In the genomic region with DNA sequence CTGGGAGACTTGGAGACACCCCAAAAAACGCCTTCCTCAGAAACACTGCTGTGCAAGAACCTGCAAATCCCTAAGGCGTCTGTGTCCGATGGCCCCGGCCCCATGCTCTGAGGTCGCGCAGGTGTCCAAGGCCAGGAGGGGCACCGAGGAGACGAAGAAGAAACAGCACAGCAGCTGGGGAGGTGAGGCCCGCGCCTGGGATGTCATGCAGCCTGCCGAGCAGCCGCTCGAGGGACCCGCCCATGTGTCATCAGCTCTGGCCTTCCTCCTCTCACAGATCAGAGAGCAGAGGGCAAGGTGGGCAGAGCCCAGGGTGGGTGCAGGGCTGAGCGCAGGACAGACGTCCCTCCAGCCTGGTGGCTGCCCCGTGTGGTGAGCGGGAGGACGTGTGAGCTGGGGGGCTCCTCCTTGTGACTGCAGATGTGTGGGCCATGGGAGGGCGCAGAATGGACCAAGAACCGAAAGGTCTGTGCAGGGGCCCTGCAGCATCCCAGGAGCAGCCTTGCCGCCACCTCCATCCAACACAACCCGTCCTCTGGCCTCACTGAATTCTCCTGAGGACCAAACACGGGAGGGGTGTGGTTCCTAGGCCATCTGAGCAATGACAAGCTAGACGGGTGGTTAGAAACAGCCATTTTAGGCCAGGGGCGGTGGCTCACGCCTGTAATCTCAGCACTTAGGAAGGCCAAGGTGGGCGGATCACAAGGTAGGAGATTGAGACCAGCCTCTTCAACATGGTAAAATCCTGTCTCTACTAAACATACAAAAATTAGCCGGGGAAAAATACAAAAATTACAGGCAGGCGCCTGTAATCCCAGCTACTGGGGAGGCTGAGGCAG, we compare ENCODE assay signal across 19 cellular contexts. TPM values are rescaled to one million over a fixed set of nuclear protein-coding genes. Genes with fewer than 3 reads are reported as not detected.
DNase-seq lines count a peak whose midpoint lies in the region; ATAC-seq, FAIRE-seq and TF ChIP-seq lines count a peak whose summit lies in the region.
"Had no signal": no experiment of that assay in that cellular context is flagged by ENCODE, and none has a peak within 500 bp of the region (broad histone marks: within the 10 kb centered on the region; RNA-seq: fewer than 3 reads in every experiment).

No MANE protein-coding gene starts in this region.

- DNase-seq in adrenal gland (no peak), HepG2 (ENCODE audit: low spot score) (no peak), ACHN (no peak), HPDE6-E6E7 (ENCODE audit: extremely low spot score) (no peak), KG1 (lab: John Stamatoyannopoulos, UW) (no peak), NCI-H2029 (lab: John Stamatoyannopoulos, UW) (no peak)
- DNase-seq: Calu3, DMS153, GOT3, NCI-H1048, NCI-H1417, NCI-H1694, NCI-H2081, NCI-H2227 treated with DMSO at 0.1 percent for 48 hours, NCI-H526 treated with DMSO at 0.1 percent for 48 hours, RPMI8226, SHP77 treated with DMSO at 0.1 percent for 48 hours, T-helper 1 cell had no signal

- H3K4me3 ChIP-seq in HEK293 (ENCODE audit: low read depth, low read length), result no peak overlapping the region
- no peak overlapping the region for H3K4me3 ChIP-seq in adrenal gland
- H3K4me3 ChIP-seq in HepG2 (replicated peaks in 1 of 3; ENCODE audit: insufficient read depth in 1 of 3, low read depth in 2 of 3, low read length in 3 of 3), result no peak overlapping the region

- intact Hi-C loops in adrenal gland (cut with DNase I) (no loop called here), HepG2 (cut with micrococcal nuclease; ENCODE audit: unreplicated experiment) (no loop called here)

- H3K27me3 ChIP-seq in adrenal gland, result no peaks in the 10 kb centered on the region
- H3K27me3 ChIP-seq in HepG2 (ENCODE audit: control insufficient read depth in 1 of 2, insufficient read depth in 2 of 2, low read length in 2 of 2), result no peaks in the 10 kb centered on the region

- POLR2A ChIA-PET in HEK293 (lab: Yijun Ruan, JAX), result no interaction called here
- POLR2A ChIA-PET in HepG2 (lab: Yijun Ruan, JAX), result no interaction called here

- H3K79me2 ChIP-seq in HepG2 (ENCODE audit: insufficient read depth, low read length), result no peaks in the 10 kb centered on the region

- H3K4me2 ChIP-seq in HepG2 (ENCODE audit: low read depth, low read length), result no peak overlapping the region

- 82 to 89% (median 86%) methylated on average over 19 to 30 of the region's 30 CpGs for WGBS in adrenal gland, 4 donors
- 92% methylated on average over 24 of the region's 30 CpGs for WGBS in HepG2 (ENCODE audit: low lambda C conversion rate)

- no peak for ATAC-seq in HepG2

- in situ Hi-C loops in HepG2 (cut with HindIII; ENCODE audit: extremely low pct_ligation_motif_present, low pct_unique_long_range_greater_than_20kb) (no loop called here), ACHN (cut with HindIII; ENCODE audit: low pct_ligation_motif_present, low pct_unique_long_range_greater_than_20kb, low sequenced_read_pairs) (no loop called here)

- H3K9me3 ChIP-seq in HEK293 (ENCODE audit: control insufficient read depth, insufficient read depth, low read depth, low read length) (no peaks in the 10 kb centered on the region), adrenal gland (replicated peaks in 1 of 3) (no peaks in the 10 kb centered on the region), HepG2 (ENCODE audit: low read length) (no peaks in the 10 kb centered on the region)

- no peak for FAIRE-seq in HepG2 (lab: Jason Lieb, UNC)

- TF ChIP-seq RAD21 in HepG2 (CRISPR knock-in tag; IDR thresholded peaks at IDR 0.05), result no peak

- TF ChIP-seq POLR2A in adrenal gland (IDR thresholded peaks at IDR 0.05) (no peak), HepG2 (IDR thresholded peaks at IDR 0.05; ENCODE audit: insufficient read depth in 1 of 2, low read depth in 2 of 2, low read length in 2 of 2) (no peak)

- no peak for TF ChIP-seq EP300 in HepG2 (IDR thresholded peaks at IDR 0.05; ENCODE audit: low read depth in 2 of 2, low read length in 2 of 2)
- TF ChIP-seq EP300 in HepG2 (CRISPR knock-in tag; IDR thresholded peaks at IDR 0.05; ENCODE audit: borderline replicate concordance), result no peak

- no peak overlapping the region for H3K9ac ChIP-seq in HepG2 (ENCODE audit: insufficient read depth, low read depth, low read length)

- H3K27ac ChIP-seq in HEK293 (ENCODE audit: extremely low read depth, low read depth, low read length), result no peak overlapping the region
- peak overlapping the region in 4 of 5 donors; percentile 66 to 86 (median 80) for H3K27ac ChIP-seq in adrenal gland
- H3K27ac ChIP-seq in HepG2 (ENCODE audit: extremely low read length, insufficient read depth, low read length), result no peak overlapping the region

- TF ChIP-seq CTCF in HEK293 (tag by site-specific recombination; IDR thresholded peaks at IDR 0.05) (no peak), adrenal gland (IDR thresholded peaks at IDR 0.05) (no peak), HepG2 (CRISPR knock-in tag; IDR thresholded peaks at IDR 0.05) (no peak)

- H2AFZ ChIP-seq in HepG2 (ENCODE audit: low read length), result no peak overlapping the region

- no peaks in the 10 kb centered on the region for H3K4me1 ChIP-seq in HEK293 (ENCODE audit: control insufficient read depth, insufficient read depth, low read length)
- H3K4me1 ChIP-seq in adrenal gland (replicated peaks in 1 of 2), result peaks cover 24 to 26% of the 10 kb centered on the region in 2 donors
- peaks cover 24% of the 10 kb centered on the region for H3K4me1 ChIP-seq in HepG2 (ENCODE audit: insufficient read depth, low read length)

- CTCF ChIA-PET in HEK293 (lab: Yijun Ruan, JAX), result interaction anchor here (1.5 kb wide), 1 partner anchor 9 kb away, joined by 7 read pairs; no protein-coding TSS in a partner anchor
- CTCF ChIA-PET in HepG2 (lab: Yijun Ruan, JAX; ENCODE audit: low intra/inter-chr PET ratio, low total read pairs), result no interaction called here

- BruUV-seq in HepG2 (replicated peaks; lab: Mats Ljungman, UMichigan), result no TSS peak

- H4K20me1 ChIP-seq in HepG2 (ENCODE audit: insufficient read depth, low read length), result no peaks in the 10 kb centered on the region

- no peaks in the 10 kb centered on the region for H3K36me3 ChIP-seq in HEK293 (ENCODE audit: control insufficient read depth in 2 of 2, insufficient read depth in 1 of 2, low read length in 2 of 2)
- H3K36me3 ChIP-seq in adrenal gland (replicated peaks in 1 of 2), result no peaks in the 10 kb centered on the region
- H3K36me3 ChIP-seq in HepG2 (replicated peaks in 1 of 2; ENCODE audit: control insufficient read depth in 1 of 2, insufficient read depth in 2 of 2, low read length in 2 of 2), result no peaks in the 10 kb centered on the region

RNA-seq across cellular contexts. Expression of a gene that starts 13.1 kb away (rescaled TPM):
- 10 to 100 TPM in 6 of 8 donors, 1 to 10 TPM in 2; 3.5 to 44.1 (median 22.5) TPM for total RNA-seq in adrenal gland
- 10 to 100 TPM in 1 of 3 donors, 1 to 10 TPM in 2; 1.9 to 22.4 (median 9.1) TPM for polyA plus RNA-seq in adrenal gland
- 15.2 and 19.7 TPM in 2 replicates for total RNA-seq in HepG2 (2016; rRNA removed; fragmentation: Illumina TruSeq; extraction: Trizol)
- total RNA-seq in HepG2 (2016; cell fraction: cytosol; rRNA removed; fragmentation: Illumina TruSeq; extraction: Trizol; ENCODE audit: low read depth), result 11.8 and 14.0 TPM in 2 replicates
- total RNA-seq in HepG2 (2016; cell fraction: insoluble cytoplasmic fraction; rRNA removed; fragmentation: Illumina TruSeq; extraction: Trizol), result 14.3 and 19.8 TPM in 2 replicates
- 22.2 and 30.5 TPM in 2 replicates for total RNA-seq in HepG2 (2016; cell fraction: membrane; rRNA removed; fragmentation: Illumina TruSeq; extraction: Trizol)
- 13.6 and 15.7 TPM in 2 replicates for total RNA-seq in HepG2 (2016; cell fraction: nucleus; rRNA removed; fragmentation: Illumina TruSeq; extraction: Trizol)
- 12.7 and 16.4 TPM in 2 replicates for polyA plus RNA-seq in HepG2 (2011; rRNA removed)
- polyA plus RNA-seq in HepG2 (2011; cell fraction: cytosol; rRNA removed), result 14.9 and 19.2 TPM in 2 replicates
- 55.4 and 63.5 TPM in 2 replicates for polyA plus RNA-seq in HepG2 (2011; cell fraction: nucleus; rRNA removed)
- polyA plus RNA-seq in HepG2 (2012), result 10.5 and 10.7 TPM in 2 replicates
- 9.9 and 11.3 TPM in 2 replicates for polyA plus RNA-seq in HepG2 (2016; cell fraction: cytosol; fragmentation: Illumina TruSeq; extraction: Trizol; ENCODE audit: low read depth)
- 17.5 and 21.3 TPM in 2 replicates for polyA plus RNA-seq in HepG2 (2016; cell fraction: insoluble cytoplasmic fraction; fragmentation: Illumina TruSeq; extraction: Trizol; ENCODE audit: low read depth)
- 22.0 and 22.5 TPM in 2 replicates for polyA plus RNA-seq in HepG2 (2016; cell fraction: membrane; fragmentation: Illumina TruSeq; extraction: Trizol; ENCODE audit: low read depth)
- polyA plus RNA-seq in HepG2 (2016; cell fraction: nucleus; fragmentation: Illumina TruSeq; extraction: Trizol; ENCODE audit: insufficient read depth, low read depth), result 36.9 and 39.6 TPM in 2 replicates
- 7.5 and 47.4 TPM in 2 replicates for polyA minus RNA-seq in HepG2 (2011; rRNA and poly(A)+ RNA removed; ENCODE audit: low replicate concordance)
- 11.5 and 13.4 TPM in 2 replicates for polyA minus RNA-seq in HepG2 (2011; cell fraction: cytosol; rRNA and poly(A)+ RNA removed)
- 4.2 and 5.7 TPM in 2 replicates for polyA minus RNA-seq in HepG2 (2011; cell fraction: nucleus; rRNA and poly(A)+ RNA removed)

RNA-seq across cellular contexts. Expression of a gene that starts 30.5 kb away (rescaled TPM):
- total RNA-seq in adrenal gland (10 to 100 TPM in 4 of 8 donors, 1 to 10 TPM in 4; 2.8 to 17.3 (median 9.9) TPM), HepG2 (2016; rRNA removed; fragmentation: Illumina TruSeq; extraction: Trizol) (0.84 and 2.0 TPM in 2 replicates)
- polyA plus RNA-seq in adrenal gland (10 to 100 TPM in 1 of 3 donors, 1 to 10 TPM in 1, under 1 TPM in 1; 0.90 to 14.2 (median 7.9) TPM), HepG2 (2011; rRNA removed) (15.9 and 17.2 TPM in 2 replicates)
- 0.91 and 1.1 TPM in 2 replicates for total RNA-seq in HepG2 (2016; cell fraction: cytosol; rRNA removed; fragmentation: Illumina TruSeq; extraction: Trizol; ENCODE audit: low read depth)
- 0.89 and 1.2 TPM in 2 replicates for total RNA-seq in HepG2 (2016; cell fraction: insoluble cytoplasmic fraction; rRNA removed; fragmentation: Illumina TruSeq; extraction: Trizol)
- total RNA-seq in HepG2 (2016; cell fraction: membrane; rRNA removed; fragmentation: Illumina TruSeq; extraction: Trizol), result 1.9 and 2.7 TPM in 2 replicates
- total RNA-seq in HepG2 (2016; cell fraction: nucleus; rRNA removed; fragmentation: Illumina TruSeq; extraction: Trizol), result 1.1 and 3.4 TPM in 2 replicates
- 11.4 and 22.4 TPM in 2 replicates for polyA plus RNA-seq in HepG2 (2011; cell fraction: cytosol; rRNA removed)
- 18.2 and 25.0 TPM in 2 replicates for polyA plus RNA-seq in HepG2 (2011; cell fraction: nucleus; rRNA removed)
- 4.5 and 5.3 TPM in 2 replicates for polyA plus RNA-seq in HepG2 (2012)
- polyA plus RNA-seq in HepG2 (2016; cell fraction: cytosol; fragmentation: Illumina TruSeq; extraction: Trizol; ENCODE audit: low read depth), result 2.1 and 2.2 TPM in 2 replicates
- 0.78 and 1.3 TPM in 2 replicates for polyA plus RNA-seq in HepG2 (2016; cell fraction: insoluble cytoplasmic fraction; fragmentation: Illumina TruSeq; extraction: Trizol; ENCODE audit: low read depth)
- polyA plus RNA-seq in HepG2 (2016; cell fraction: membrane; fragmentation: Illumina TruSeq; extraction: Trizol; ENCODE audit: low read depth), result 2.3 and 3.4 TPM in 2 replicates
- polyA plus RNA-seq in HepG2 (2016; cell fraction: nucleus; fragmentation: Illumina TruSeq; extraction: Trizol; ENCODE audit: insufficient read depth, low read depth), result 2.2 and 2.5 TPM in 2 replicates
- polyA minus RNA-seq in HepG2 (2011; rRNA and poly(A)+ RNA removed; ENCODE audit: low replicate concordance), result 0.87 and 47.8 TPM in 2 replicates
- polyA minus RNA-seq in HepG2 (2011; cell fraction: cytosol; rRNA and poly(A)+ RNA removed), result 6.9 and 9.1 TPM in 2 replicates
- polyA minus RNA-seq in HepG2 (2011; cell fraction: nucleus; rRNA and poly(A)+ RNA removed), result 9.3 and 14.0 TPM in 2 replicates

Comparison
In these comparisons a context has a peak if more than half of its experiments do, and no peak if none do; other contexts are left out.
1. H3K27ac ChIP-seq: peak in adrenal gland (4 of 5); none in HEK293 (single experiment) and HepG2 (single experiment).